In the genomic region with DNA sequence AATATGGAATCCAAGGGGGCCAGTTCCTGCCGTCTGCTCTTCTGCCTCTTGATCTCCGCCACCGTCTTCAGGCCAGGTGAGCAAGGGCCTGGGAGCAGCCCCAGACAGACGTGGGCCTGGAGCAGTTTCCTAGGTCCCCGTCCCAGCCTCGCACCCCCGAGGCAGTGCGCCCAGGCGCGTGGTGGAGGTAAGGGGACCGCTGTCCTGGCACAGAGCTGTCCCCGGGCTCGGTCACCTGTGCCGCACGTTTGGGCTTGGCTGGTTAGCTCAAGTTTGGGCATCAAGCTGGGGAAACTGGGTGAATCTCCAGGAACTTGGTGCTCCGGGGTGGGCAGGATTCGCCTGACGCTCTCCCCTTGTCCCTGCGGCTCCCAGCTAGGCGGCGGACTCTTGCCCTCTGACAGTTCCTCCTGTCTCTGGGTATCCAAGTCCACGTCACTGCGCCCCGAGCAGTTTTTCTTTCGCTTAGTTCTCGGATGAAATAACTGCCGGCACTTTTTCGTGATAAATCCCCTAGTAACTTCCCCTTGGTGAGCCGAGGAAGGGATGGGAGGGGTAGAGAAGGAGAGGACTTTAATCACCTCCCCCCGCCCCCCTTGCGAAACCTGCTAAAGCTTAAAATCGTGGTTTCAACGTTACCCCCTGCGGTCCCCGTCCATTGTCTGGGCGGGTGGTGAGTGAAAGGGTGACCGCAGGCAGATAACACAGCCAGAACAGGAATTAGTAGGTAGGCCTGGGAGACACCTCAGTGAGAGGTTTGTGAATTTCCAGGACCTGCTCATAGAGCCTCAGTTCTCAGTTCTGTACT, we compare ENCODE assay signal across 8 cellular contexts. TPM values are rescaled to one million over a fixed set of nuclear protein-coding genes. Genes with fewer than 3 reads are reported as not detected.
A peak's percentile ranks its signal among the peaks of the same experiment; 100 is the strongest.
DNase-seq lines count a peak whose midpoint lies in the region; ATAC-seq and TF ChIP-seq lines count a peak whose summit lies in the region.

No MANE protein-coding gene starts in this region.

- DNase-seq in NCI-H146 treated with DMSO at 0.1 percent for 48 hours (lab: John Stamatoyannopoulos, UW; ENCODE audit: unreplicated experiment) (peak; percentile 89), choroid plexus epithelial cell (ENCODE audit: low read depth) (peak; percentile 75), left colon (peak; percentile 85 to 86), OCI-M2 (lab: John Stamatoyannopoulos, UW; ENCODE audit: unreplicated experiment) (no peak)
- DNase-seq in activated CD4-positive, alpha-beta T cell treated with anti-CD3 and anti-CD28 coated beads for 1 hour, result peak; percentile 9
- peak; percentile 31 to 63 for DNase-seq in stimulated activated CD4-positive, alpha-beta T cell treated with anti-CD3 and anti-CD28 coated beads, Interleukin-1b, Interleukin-23, amount 100 ng/mL, for 4 hours (ENCODE audit: low read depth in 2 of 2)

- TF ChIP-seq CTCF in choroid plexus epithelial cell (conservative IDR thresholded peaks at IDR 0.05; ENCODE audit: low read depth, low read length), result no peak

- intact Hi-C loops in left colon (cut with DNase I, micrococcal nuclease), result no loop called here

- H3K4me3 ChIP-seq in choroid plexus epithelial cell (ENCODE audit: low read depth, low read length), result peak overlapping the region; percentile 93

- ATAC-seq in GM18505 (IDR thresholded peaks at IDR 0.05; ENCODE audit: unreplicated experiment) (peak; percentile 19), HG02678 (IDR thresholded peaks at IDR 0.05; ENCODE audit: unreplicated experiment) (peak; percentile 25), left colon (peak; percentile 64)

- TF ChIP-seq POLR2A in GM18505 (IDR thresholded peaks at IDR 0.05; ENCODE audit: borderline replicate concordance, extremely low read depth, insufficient read depth, insufficient read length), result peak; percentile 59

RNA-seq across cellular contexts. Expression of a gene that starts 0.9 kb away (rescaled TPM):
- total RNA-seq in left colon, result 10 to 100 TPM; 20.3 to 21.4 TPM
